26 cellular contexts compared by ENCODE assay signal in genomic region chr4:80568891-80569290, GRCh38.
DNase-seq lines count a peak whose midpoint lies in the region; ATAC-seq, FAIRE-seq and TF ChIP-seq lines count a peak whose summit lies in the region.
"Had no signal": no experiment of that assay in that cellular context is flagged by ENCODE, and none has a peak within 500 bp of the region (broad histone marks: within the 10 kb centered on the region; RNA-seq: fewer than 3 reads in every experiment).

No MANE protein-coding gene starts in this region.

- no peaks in the 10 kb centered on the region for H3K79me2 ChIP-seq in OCI-LY7 (ENCODE audit: insufficient read depth, low read depth, low read length)
- H3K79me2 ChIP-seq in H1 (ENCODE audit: control insufficient read depth in 1 of 2, insufficient read depth in 2 of 2, low read length in 2 of 2) = no peaks in the 10 kb centered on the region

- no peak overlapping the region for H3K4me3 Mint-ChIP-seq in natural killer cell
- no peak overlapping the region for H3K4me3 Mint-ChIP-seq in natural killer cell treated with Interleukin-12 subunit alpha and Interleukin-12 subunit beta and Interleukin-15 and Interleukin-18, amount 100 ng/mL, for 72 hours
- H3K4me3 Mint-ChIP-seq: CD4-positive, alpha-beta T cell; T-helper 1 cell treated with Interleukin-12 subunit alpha and Interleukin-12 subunit beta and Interleukin-4 antibody, amounts not matched to agents 30 μg/mL and 1 μg/mL, for 36 hours had no signal

- H3K27ac ChIP-seq in OCI-LY7 (ENCODE audit: low read depth, low read length, poor library complexity, severe bottlenecking) (no peak overlapping the region), H1 (ENCODE audit: low read depth, low read length) (no peak overlapping the region), small intestine (ENCODE audit: low read depth in 1 of 2, low read length in 1 of 2) (no peak overlapping the region)
- H3K27ac ChIP-seq: BLaER1 treated with 17β-estradiol and CSF1 and Interleukin-3, amounts not matched to agents 10 nM and 100 nM had no signal

- H3K79me1 ChIP-seq in H1 (ENCODE audit: low read depth, low read length) = no peaks in the 10 kb centered on the region

- no peak overlapping the region for H4K5ac ChIP-seq in H1 (ENCODE audit: insufficient read length, low read depth, low read length)

- no peak overlapping the region for H2BK20ac ChIP-seq in H1 (ENCODE audit: low read length)

- H3K4me1 Mint-ChIP-seq in natural killer cell = no peaks in the 10 kb centered on the region
- no peaks in the 10 kb centered on the region for H3K4me1 Mint-ChIP-seq in natural killer cell treated with Interleukin-12 subunit alpha and Interleukin-12 subunit beta and Interleukin-15 and Interleukin-18, amount 100 ng/mL, for 72 hours (ENCODE audit: low read depth in 2 of 2)

- H3K56ac ChIP-seq in H1 (replicated peaks; ENCODE audit: insufficient read length, low read depth, low read length) = no peak overlapping the region

- H3K4me1 ChIP-seq in OCI-LY7 (ENCODE audit: insufficient read depth, low read length, poor library complexity, severe bottlenecking) = peaks cover 15% of the 10 kb centered on the region
- H3K4me1 ChIP-seq in H1 (replicated peaks in 1 of 4; ENCODE audit: control insufficient read depth in 3 of 4, insufficient read depth in 4 of 4, low read length in 3 of 4) = no peaks in the 10 kb centered on the region
- no peaks in the 10 kb centered on the region for H3K4me1 ChIP-seq in small intestine (ENCODE audit: control insufficient read depth in 2 of 2, insufficient read depth in 1 of 2, low read depth in 1 of 2, low read length in 1 of 2)
- H3K4me1 ChIP-seq: BLaER1 treated with 17β-estradiol and CSF1 and Interleukin-3, amounts not matched to agents 10 nM and 100 nM had no signal

- H3K9ac ChIP-seq in H1 (replicated peaks in 1 of 4; ENCODE audit: extremely low read depth in 1 of 4, low read depth in 3 of 4, low read length in 3 of 4) = no peak overlapping the region
- H3K9ac ChIP-seq: BLaER1 treated with 17β-estradiol and CSF1 and Interleukin-3, amounts not matched to agents 10 nM and 100 nM had no signal

- H3K23ac ChIP-seq in H1 (ENCODE audit: insufficient read length) = no peak overlapping the region

- H3K27me3 ChIP-seq in H1 (replicated peaks in 1 of 4; ENCODE audit: control insufficient read depth in 3 of 4, extremely low read depth in 1 of 4, insufficient read depth in 3 of 4, low read length in 3 of 4) (no peaks in the 10 kb centered on the region), small intestine (ENCODE audit: control insufficient read depth in 2 of 2, insufficient read depth in 2 of 2, low read length in 2 of 2) (no peaks in the 10 kb centered on the region)
- H3K27me3 ChIP-seq: BLaER1 treated with 17β-estradiol and CSF1 and Interleukin-3, amounts not matched to agents 10 nM and 100 nM had no signal

- no peaks in the 10 kb centered on the region for H3K36me3 Mint-ChIP-seq in natural killer cell
- peaks cover 4% of the 10 kb centered on the region for H3K36me3 Mint-ChIP-seq in natural killer cell treated with Interleukin-12 subunit alpha and Interleukin-12 subunit beta and Interleukin-15 and Interleukin-18, amount 100 ng/mL, for 72 hours

- peaks cover 17% of the 10 kb centered on the region; the same call in 1 of the 2 replicates for H3K36me3 ChIP-seq in OCI-LY7 (ENCODE audit: insufficient read depth, low read length)
- no peaks in the 10 kb centered on the region for H3K36me3 ChIP-seq in H1 (ENCODE audit: control insufficient read depth in 2 of 4, insufficient read depth in 4 of 4, low read length in 3 of 4)
- H3K36me3 ChIP-seq in small intestine (ENCODE audit: control insufficient read depth in 2 of 2, insufficient read depth in 2 of 2, low read length in 2 of 2) = no peaks in the 10 kb centered on the region
- H3K36me3 ChIP-seq: BLaER1 treated with 17β-estradiol and CSF1 and Interleukin-3, amounts not matched to agents 10 nM and 100 nM had no signal

- no peak for TF ChIP-seq RAD21 in H1 (IDR thresholded peaks at IDR 0.05 in 1 of 2, conservative IDR thresholded peaks at IDR 0.05 in 1 of 2; ENCODE audit: low read depth in 2 of 2, low read length in 2 of 2)

- no peak for TF ChIP-seq CTCF in natural killer cell (IDR thresholded peaks at IDR 0.05)
- no peak for TF ChIP-seq CTCF in OCI-LY7 (conservative IDR thresholded peaks at IDR 0.05; ENCODE audit: low read length)
- TF ChIP-seq CTCF in H1 (IDR thresholded peaks at IDR 0.05; ENCODE audit: control extremely low read depth in 1 of 3, insufficient read depth in 1 of 3, low read depth in 1 of 3, low read length in 3 of 3) = no peak

- H3K18ac ChIP-seq in H1 (ENCODE audit: extremely low read depth, low read length) = no peak overlapping the region

- no peak overlapping the region for H3K14ac ChIP-seq in H1 (ENCODE audit: insufficient read length)

- no peak overlapping the region for H3K27ac Mint-ChIP-seq in natural killer cell
- H3K27ac Mint-ChIP-seq in natural killer cell treated with Interleukin-12 subunit alpha and Interleukin-12 subunit beta and Interleukin-15 and Interleukin-18, amount 100 ng/mL, for 72 hours = no peak overlapping the region
- H3K27ac Mint-ChIP-seq: CD4-positive, alpha-beta T cell; T-helper 1 cell treated with Interleukin-12 subunit alpha and Interleukin-12 subunit beta and Interleukin-4 antibody, amounts not matched to agents 30 μg/mL and 1 μg/mL, for 36 hours had no signal

- no peak overlapping the region for H2BK120ac ChIP-seq in H1 (replicated peaks; ENCODE audit: low read depth, low read length)

- no peak overlapping the region for H4K8ac ChIP-seq in H1 (ENCODE audit: extremely low read depth, insufficient read depth, low read length)

- no peak overlapping the region for H2BK12ac ChIP-seq in H1 (ENCODE audit: low read depth, low read length)

- H3K9me3 ChIP-seq in OCI-LY7 (ENCODE audit: low read length) = peaks cover 12% of the 10 kb centered on the region
- H3K9me3 ChIP-seq in H1 (ENCODE audit: insufficient read depth in 2 of 2, low read depth in 1 of 2, low read length in 1 of 2) = no peaks in the 10 kb centered on the region
- no peaks in the 10 kb centered on the region for H3K9me3 ChIP-seq in small intestine (ENCODE audit: control insufficient read depth, low read depth)

- H3K4me2 ChIP-seq in OCI-LY7 (ENCODE audit: low read length) = no peak overlapping the region
- H3K4me2 ChIP-seq in H1 (ENCODE audit: insufficient read depth in 1 of 2, low read depth in 2 of 2, low read length in 2 of 2) = no peak overlapping the region
- H3K4me2 ChIP-seq: BLaER1 treated with 17β-estradiol and CSF1 and Interleukin-3, amounts not matched to agents 10 nM and 100 nM had no signal

- H4K91ac ChIP-seq in H1 (replicated peaks; ENCODE audit: insufficient read length, low read length) = no peak overlapping the region

- H3K4me3 ChIP-seq in OCI-LY7 (ENCODE audit: low read depth, low read length, poor library complexity, severe bottlenecking) (no peak overlapping the region), H1 (ENCODE audit: extremely low read depth in 1 of 4, insufficient read depth in 2 of 4, low read depth in 3 of 4, low read length in 4 of 4) (no peak overlapping the region), small intestine (ENCODE audit: low read depth in 1 of 2, low read length in 2 of 2) (no peak overlapping the region)
- H3K4me3 ChIP-seq: BLaER1 treated with 17β-estradiol and CSF1 and Interleukin-3, amounts not matched to agents 10 nM and 100 nM had no signal

- no peak overlapping the region for H2AK5ac ChIP-seq in H1 (ENCODE audit: low read depth, low read length)

- no peaks in the 10 kb centered on the region for H3K23me2 ChIP-seq in H1 (ENCODE audit: low read depth, low read length)

- BruUV-seq in OCI-LY7 (replicated peaks; lab: Mats Ljungman, UMichigan) = no TSS peak

- CTCF ChIA-PET in OCI-LY7 (lab: Charles Lee; ENCODE audit: unreplicated experiment) = no interaction called here
- CTCF ChIA-PET in H1 (lab: Charles Lee; ENCODE audit: partially characterized antibody) = interaction anchor here (0.6 kb wide), 1 partner anchor 293 kb away, joined by 3 read pairs; no protein-coding TSS in a partner anchor

- no peak overlapping the region for H3K4ac ChIP-seq in H1 (replicated peaks; ENCODE audit: insufficient read length, low read depth, low read length)

- no peaks in the 10 kb centered on the region for H3K9me2 ChIP-seq in OCI-LY7 (ENCODE audit: insufficient read depth, low read length)

- intact Hi-C loops in natural killer cell (cut with micrococcal nuclease) = no loop called here
- intact Hi-C loops in OCI-LY7 (cut with micrococcal nuclease; ENCODE audit: unreplicated experiment) = no loop called here

- H2AFZ ChIP-seq in OCI-LY7 (ENCODE audit: low read length) (peak overlapping the region; percentile 49; the same call in 1 of the 2 replicates), H1 (ENCODE audit: low read length) (peak overlapping the region; percentile 92)

- peaks cover 0 to 2% of the 10 kb centered on the region in 2 donors for H3K9me3 Mint-ChIP-seq in natural killer cell
- no peaks in the 10 kb centered on the region for H3K9me3 Mint-ChIP-seq in natural killer cell treated with Interleukin-12 subunit alpha and Interleukin-12 subunit beta and Interleukin-15 and Interleukin-18, amount 100 ng/mL, for 72 hours
- H3K9me3 Mint-ChIP-seq: T-helper 1 cell treated with Interleukin-12 subunit alpha and Interleukin-12 subunit beta and Interleukin-4 antibody, amounts not matched to agents 30 μg/mL and 1 μg/mL, for 36 hours had no signal

- ATAC-seq in natural killer cell = peak; percentile 24 to 45 (median 39)
- ATAC-seq in natural killer cell treated with Interleukin-12 subunit alpha and Interleukin-12 subunit beta and Interleukin-15 and Interleukin-18, amount 100 ng/mL, for 72 hours = no peak
- ATAC-seq in GM21367 (IDR thresholded peaks at IDR 0.05; ENCODE audit: unreplicated experiment) = no peak
- ATAC-seq: HepG2, Panc1 had no signal

- H2BK15ac ChIP-seq in H1 (ENCODE audit: low read length) = no peak overlapping the region

- no peak for TF ChIP-seq EP300 in H1 (IDR thresholded peaks at IDR 0.05; ENCODE audit: borderline replicate concordance in 1 of 2, low read depth in 2 of 2, low read length in 2 of 2)

- H3K27me3 Mint-ChIP-seq in natural killer cell (ENCODE audit: low read depth in 2 of 2) = peaks cover 3 to 5% of the 10 kb centered on the region in 2 donors
- H3K27me3 Mint-ChIP-seq in natural killer cell treated with Interleukin-12 subunit alpha and Interleukin-12 subunit beta and Interleukin-15 and Interleukin-18, amount 100 ng/mL, for 72 hours = no peaks in the 10 kb centered on the region
- H3K27me3 Mint-ChIP-seq: CD4-positive, alpha-beta T cell had no signal

- 81% methylated on average over 1 of the region's 1 CpG; no CpG with 5 or more reads in 1 of the 2 experiments for WGBS in H1 (ENCODE audit: extremely low coverage in 1 of 2, insufficient coverage in 1 of 2, insufficient read length in 1 of 2, insufficient replicate concordance in 2 of 2, low coverage in 1 of 2, low lambda C conversion rate in 2 of 2, missing lambda C conversion rate in 1 of 2), 2 experiments
- 84 to 89% (median 85%) methylated on average over 1 of the region's 1 CpG for WGBS in small intestine, 3 donors

- H4K20me1 ChIP-seq in OCI-LY7 (ENCODE audit: insufficient read depth, low read length) = no peaks in the 10 kb centered on the region
- H4K20me1 ChIP-seq in H1 (replicated peaks in 1 of 2; ENCODE audit: control insufficient read depth in 1 of 2, insufficient read depth in 2 of 2, low read length in 2 of 2) = no peaks in the 10 kb centered on the region
- H4K20me1 ChIP-seq: BLaER1 treated with 17β-estradiol and CSF1 and Interleukin-3, amounts not matched to agents 10 nM and 100 nM had no signal

- no peak for FAIRE-seq in H1 (lab: Jason Lieb, UNC)
- no peak for FAIRE-seq in small intestine (lab: Jason Lieb, UNC)
- FAIRE-seq: D721Med, GM18507, HepG2 had no signal

- no peak for DNase-seq in natural killer cell
- DNase-seq in natural killer cell treated with Interleukin-12 subunit alpha and Interleukin-12 subunit beta and Interleukin-15 and Interleukin-18, amount 100 ng/mL, for 72 hours (ENCODE audit: low spot score) = no peak
- no peak for DNase-seq in OCI-LY7 (ENCODE audit: low spot score)
- no peak for DNase-seq in H1 (ENCODE audit: low read depth in 1 of 2, low spot score in 2 of 2)
- DNase-seq in small intestine = peak; percentile 14
- DNase-seq in GDM1 (lab: John Stamatoyannopoulos, UW) = no peak
- DNase-seq in NCI-H526 treated with DMSO at 0.1 percent for 48 hours (lab: John Stamatoyannopoulos, UW) = no peak
- DNase-seq: CD4-positive, alpha-beta T cell; GOT3; HCEC 1CT; KBM-7; MM.1S; NCI-H1694 treated with DMSO at 0.1 percent for 48 hours; NCI-H2171 treated with DMSO at 0.1 percent for 48 hours; NCI-H345; NCI-H510A treated with DMSO at 0.1 percent for 48 hours; NCI-H774; SHP77 treated with DMSO at 0.1 percent for 48 hours; SW 1271 had no signal

- no peak for TF ChIP-seq POLR2A in H1 (IDR thresholded peaks at IDR 0.05; ENCODE audit: control extremely low read depth in 1 of 2, low read depth in 2 of 2, low read length in 2 of 2)

- POLR2A ChIA-PET in OCI-LY7 (lab: Charles Lee) = interaction anchor here (0.5 to 1.7 kb wide), 6 partner anchors 11 to 81 kb away, joined by 3 to 6 read pairs (median 4); no protein-coding TSS in a partner anchor
- POLR2A ChIA-PET in H1 (lab: Charles Lee; ENCODE audit: partially characterized antibody) = interaction anchor here (0.6 to 0.8 kb wide), 2 partner anchors 36 to 68 kb away, joined by 3 read pairs; no protein-coding TSS in a partner anchor

- H2BK5ac ChIP-seq in H1 (ENCODE audit: low read depth, low read length) = no peak overlapping the region

Comparison
In these comparisons a context has a peak if more than half of its experiments do, and no peak if none do; other contexts are left out.
1. ATAC-seq: peak in natural killer cell (3 of 3); none in natural killer cell treated with Interleukin-12 subunit alpha and Interleukin-12 subunit beta and Interleukin-15 and Interleukin-18, amount 100 ng/mL, for 72 hours (0 of 2) and GM21367 (single experiment).